Comparison of ENCODE assay signal across 34 cellular contexts in genomic region chr1:18738126-18738525, GRCh38.
"Had no signal": no experiment of that assay in that cellular context is flagged by ENCODE, and none has a peak within 500 bp of the region (broad histone marks: within the 10 kb centered on the region; RNA-seq: fewer than 3 reads in every experiment).

No MANE protein-coding gene starts in this region.

- H3K4me1 ChIP-seq: adrenal gland, ascending aorta had no signal

- H3K4me1 Mint-ChIP-seq: activated CD4-positive, alpha-beta T cell treated with anti-CD3 and anti-CD28 coated beads for 36 hours; activated CD4-positive, alpha-beta T cell treated with anti-CD3 and anti-CD28 coated beads, Interleukin-2, amount 10 ng/mL, durations not matched to agents 24 days and 14 days; activated CD8-positive, alpha-beta memory T cell treated with anti-CD3 and anti-CD28 coated beads, Interleukin-2, amount 10 ng/mL, durations not matched to agents 7 days and 5 days; activated naive CD4-positive, alpha-beta T cell treated with anti-CD3 and anti-CD28 coated beads, Interleukin-2, amount 50 U/mL, for 24 hours; activated naive CD8-positive, alpha-beta T cell treated with anti-CD3 and anti-CD28 coated beads for 36 hours; activated naive CD8-positive, alpha-beta T cell treated with anti-CD3 and anti-CD28 coated beads, Interleukin-2, amount 50 U/mL, for 24 hours had no signal

- H3K4me3 ChIP-seq: adrenal gland, ascending aorta had no signal

- H3K27ac ChIP-seq: adrenal gland, ascending aorta, brain microvascular endothelial cell, epithelial cell of prostate had no signal

- H3K36me3 ChIP-seq: adrenal gland, ascending aorta, brain microvascular endothelial cell had no signal

- FAIRE-seq: colon, endometrium, endothelial cell of umbilical vein, frontal cortex had no signal

- H3K27me3 ChIP-seq: ascending aorta, brain microvascular endothelial cell had no signal

- H3K36me3 Mint-ChIP-seq: activated CD4-positive, alpha-beta memory T cell treated with anti-CD3 and anti-CD28 coated beads for 36 hours; activated CD8-positive, alpha-beta memory T cell treated with anti-CD3 and anti-CD28 coated beads, Interleukin-2, amount 10 ng/mL, durations not matched to agents 7 days and 5 days; activated naive CD4-positive, alpha-beta T cell treated with anti-CD3 and anti-CD28 coated beads, Interleukin-2, amount 50 U/mL, for 24 hours; activated naive CD8-positive, alpha-beta T cell treated with anti-CD3 and anti-CD28 coated beads for 36 hours had no signal

- DNase-seq: activated CD4-positive, alpha-beta memory T cell treated with anti-CD3 and anti-CD28 coated beads for 36 hours; activated CD4-positive, alpha-beta T cell treated with anti-CD3 and anti-CD28 coated beads for 36 hours; activated CD4-positive, alpha-beta T cell treated with anti-CD3 and anti-CD28 coated beads, Interleukin-2, amount 10 ng/mL, durations not matched to agents 24 days and 14 days; activated CD4-positive, CD25-positive, alpha-beta regulatory T cell; activated CD4-positive, CD25-positive, alpha-beta regulatory T cell treated with anti-CD3 and anti-CD28 coated beads, Interleukin-2, amount 50 U/mL, for 72 hours; activated CD8-positive, alpha-beta memory T cell treated with anti-CD3 and anti-CD28 coated beads, Interleukin-2, amount 10 ng/mL, durations not matched to agents 7 days and 5 days; activated CD8-positive, alpha-beta memory T cell treated with anti-CD3 and anti-CD28 coated beads, Interleukin-2, amount 50 U/mL, for 4 hours; activated CD8-positive, alpha-beta T cell treated with anti-CD3 and anti-CD28 coated beads, Interleukin-2, amount 10 ng/mL, durations not matched to agents 7 days and 5 days; activated effector memory CD4-positive, alpha-beta T cell treated with anti-CD3 and anti-CD28 coated beads, Interleukin-2, amount 50 U/mL, for 16 hours; activated naive CD4-positive, alpha-beta T cell treated with anti-CD3 and anti-CD28 coated beads for 36 hours; activated naive CD8-positive, alpha-beta T cell treated with anti-CD3 and anti-CD28 coated beads for 36 hours; activated naive CD8-positive, alpha-beta T cell treated with anti-CD3 and anti-CD28 coated beads, Interleukin-2, amount 50 U/mL, for 24 hours; activated T-cell treated with anti-CD3 and anti-CD28 coated beads, Interleukin-2, amount 50 U/mL, for 1 hour; activated T-cell treated with anti-CD3 and anti-CD28 coated beads, Interleukin-2, amount 50 U/mL, for 48 hours; adrenal gland; amygdala; brain microvascular endothelial cell; caudate nucleus; cortex of kidney; dermis blood vessel endothelial cell; effector CD4-positive, alpha-beta T cell; effector memory CD8-positive, alpha-beta T cell; foreskin fibroblast; head of caudate nucleus; T-helper 2 cell had no signal

- H3K27me3 Mint-ChIP-seq: activated CD8-positive, alpha-beta memory T cell treated with anti-CD3 and anti-CD28 coated beads, Interleukin-2, amount 10 ng/mL, durations not matched to agents 7 days and 5 days had no signal

- H3K4me3 Mint-ChIP-seq: activated CD4-positive, alpha-beta memory T cell treated with anti-CD3 and anti-CD28 coated beads for 36 hours; activated CD4-positive, alpha-beta T cell treated with anti-CD3 and anti-CD28 coated beads for 36 hours; activated CD4-positive, alpha-beta T cell treated with anti-CD3 and anti-CD28 coated beads, Interleukin-2, amount 10 ng/mL, durations not matched to agents 24 days and 14 days; activated CD8-positive, alpha-beta memory T cell treated with anti-CD3 and anti-CD28 coated beads, Interleukin-2, amount 10 ng/mL, durations not matched to agents 7 days and 5 days; activated CD8-positive, alpha-beta T cell treated with anti-CD3 and anti-CD28 coated beads, Interleukin-2, amount 10 ng/mL, durations not matched to agents 7 days and 5 days; activated naive CD4-positive, alpha-beta T cell treated with anti-CD3 and anti-CD28 coated beads for 36 hours; activated naive CD4-positive, alpha-beta T cell treated with anti-CD3 and anti-CD28 coated beads, Interleukin-2, amount 50 U/mL, for 24 hours; activated naive CD8-positive, alpha-beta T cell treated with anti-CD3 and anti-CD28 coated beads for 36 hours; activated naive CD8-positive, alpha-beta T cell treated with anti-CD3 and anti-CD28 coated beads, Interleukin-2, amount 50 U/mL, for 24 hours; activated T-helper 1 cell treated with anti-CD3 and anti-CD28 coated beads, Interleukin-12 subunit alpha, Interleukin-12 subunit beta, Interleukin-2, Interleukin-4 antibody, amounts not matched to agents 30 ng/mL and 10 ng/mL and 1 ng/mL, durations not matched to agents 14 hours and 24 hours and 36 hours; effector memory CD8-positive, alpha-beta T cell had no signal

- ATAC-seq: activated CD4-positive, alpha-beta T cell treated with anti-CD3 and anti-CD28 coated beads for 36 hours; activated CD8-positive, alpha-beta memory T cell treated with anti-CD3 and anti-CD28 coated beads, Interleukin-2, amount 10 ng/mL, durations not matched to agents 7 days and 5 days; activated CD8-positive, alpha-beta T cell treated with anti-CD3 and anti-CD28 coated beads, Interleukin-2, amount 10 ng/mL, durations not matched to agents 7 days and 5 days; activated naive CD8-positive, alpha-beta T cell treated with anti-CD3 and anti-CD28 coated beads, Interleukin-2, amount 50 U/mL, for 24 hours; effector memory CD8-positive, alpha-beta T cell had no signal

- H3K9me3 Mint-ChIP-seq: activated CD4-positive, alpha-beta memory T cell treated with anti-CD3 and anti-CD28 coated beads for 36 hours; activated CD4-positive, alpha-beta T cell treated with anti-CD3 and anti-CD28 coated beads, Interleukin-2, amount 10 ng/mL, durations not matched to agents 24 days and 14 days; activated naive CD4-positive, alpha-beta T cell treated with anti-CD3 and anti-CD28 coated beads for 36 hours; activated naive CD4-positive, alpha-beta T cell treated with anti-CD3 and anti-CD28 coated beads, Interleukin-2, amount 50 U/mL, for 24 hours; activated naive CD8-positive, alpha-beta T cell treated with anti-CD3 and anti-CD28 coated beads for 36 hours; activated naive CD8-positive, alpha-beta T cell treated with anti-CD3 and anti-CD28 coated beads, Interleukin-2, amount 50 U/mL, for 24 hours; activated T-helper 1 cell treated with anti-CD3 and anti-CD28 coated beads, Interleukin-12 subunit alpha, Interleukin-12 subunit beta, Interleukin-2, Interleukin-4 antibody, amounts not matched to agents 30 ng/mL and 10 ng/mL and 1 ng/mL, durations not matched to agents 14 hours and 24 hours and 36 hours; activated T-helper 2 cell treated with anti-CD3 and anti-CD28 coated beads, Interferon-gamma antibody, Interleukin-2, Interleukin-4, amounts not matched to agents 10 μg/mL and 5 μg/mL and 100 μg/mL, durations not matched to agents 14 hours and 24 hours and 36 hours; effector memory CD8-positive, alpha-beta T cell had no signal

- H3K9me3 ChIP-seq: adrenal gland, ascending aorta had no signal

- H3K27ac Mint-ChIP-seq: activated CD4-positive, alpha-beta memory T cell treated with anti-CD3 and anti-CD28 coated beads for 36 hours; activated CD4-positive, alpha-beta T cell treated with anti-CD3 and anti-CD28 coated beads for 36 hours; activated CD4-positive, alpha-beta T cell treated with anti-CD3 and anti-CD28 coated beads, Interleukin-2, amount 10 ng/mL, durations not matched to agents 24 days and 14 days; activated CD8-positive, alpha-beta memory T cell treated with anti-CD3 and anti-CD28 coated beads, Interleukin-2, amount 10 ng/mL, durations not matched to agents 7 days and 5 days; activated CD8-positive, alpha-beta T cell treated with anti-CD3 and anti-CD28 coated beads, Interleukin-2, amount 10 ng/mL, durations not matched to agents 7 days and 5 days; activated naive CD4-positive, alpha-beta T cell treated with anti-CD3 and anti-CD28 coated beads for 36 hours; activated naive CD4-positive, alpha-beta T cell treated with anti-CD3 and anti-CD28 coated beads, Interleukin-2, amount 50 U/mL, for 24 hours; activated naive CD8-positive, alpha-beta T cell treated with anti-CD3 and anti-CD28 coated beads for 36 hours; activated naive CD8-positive, alpha-beta T cell treated with anti-CD3 and anti-CD28 coated beads, Interleukin-2, amount 50 U/mL, for 24 hours; activated T-helper 1 cell treated with anti-CD3 and anti-CD28 coated beads, Interleukin-12 subunit alpha, Interleukin-12 subunit beta, Interleukin-2, Interleukin-4 antibody, amounts not matched to agents 30 ng/mL and 10 ng/mL and 1 ng/mL, durations not matched to agents 14 hours and 24 hours and 36 hours; activated T-helper 2 cell treated with anti-CD3 and anti-CD28 coated beads, Interferon-gamma antibody, Interleukin-2, Interleukin-4, amounts not matched to agents 10 μg/mL and 5 μg/mL and 100 μg/mL, durations not matched to agents 14 hours and 24 hours and 36 hours; effector memory CD8-positive, alpha-beta T cell had no signal
